In genomic region chr2:2399390-2399789, GRCh38 we compare ENCODE assay signal across 24 cellular contexts.
"Had no signal": no experiment of that assay in that cellular context is flagged by ENCODE, and none has a peak within 500 bp of the region (broad histone marks: within the 10 kb centered on the region; RNA-seq: fewer than 3 reads in every experiment).

No MANE protein-coding gene starts in this region.

- DNase-seq: MV-4-11, NCI-H1048, NCI-H1105, NCI-H1417, NCI-H146, NCI-H1694 treated with DMSO at 0.1 percent for 48 hours, NCI-H1930, NCI-H2081, NCI-H2107, NCI-H226, NCI-H446, NCI-H510A, NCI-H524 treated with DMSO at 0.1 percent for 48 hours, NCI-H69, NCI-H774, Right ventricle myocardium superior, RPMI8226, SIG-M5 had no signal

- H3K4me3 Mint-ChIP-seq: IgD-negative memory B cell had no signal

- H3K9me3 ChIP-seq: SJSA1 had no signal

- H3K27me3 ChIP-seq: SJSA1 had no signal

- H3K27me3 Mint-ChIP-seq: IgD-negative memory B cell had no signal

- ATAC-seq: K562 had no signal

- H3K4me1 Mint-ChIP-seq: IgD-negative memory B cell had no signal

- H3K36me3 ChIP-seq: SJSA1 had no signal

- H3K4me1 ChIP-seq: SJSA1 had no signal

- H3K4me3 ChIP-seq: K562, SJSA1, SK-N-MC had no signal

- H3K27ac ChIP-seq: HL-60, KMS-11, SJSA1, SK-N-MC had no signal

- H3K27ac Mint-ChIP-seq: IgD-negative memory B cell had no signal
